In the genomic region with DNA sequence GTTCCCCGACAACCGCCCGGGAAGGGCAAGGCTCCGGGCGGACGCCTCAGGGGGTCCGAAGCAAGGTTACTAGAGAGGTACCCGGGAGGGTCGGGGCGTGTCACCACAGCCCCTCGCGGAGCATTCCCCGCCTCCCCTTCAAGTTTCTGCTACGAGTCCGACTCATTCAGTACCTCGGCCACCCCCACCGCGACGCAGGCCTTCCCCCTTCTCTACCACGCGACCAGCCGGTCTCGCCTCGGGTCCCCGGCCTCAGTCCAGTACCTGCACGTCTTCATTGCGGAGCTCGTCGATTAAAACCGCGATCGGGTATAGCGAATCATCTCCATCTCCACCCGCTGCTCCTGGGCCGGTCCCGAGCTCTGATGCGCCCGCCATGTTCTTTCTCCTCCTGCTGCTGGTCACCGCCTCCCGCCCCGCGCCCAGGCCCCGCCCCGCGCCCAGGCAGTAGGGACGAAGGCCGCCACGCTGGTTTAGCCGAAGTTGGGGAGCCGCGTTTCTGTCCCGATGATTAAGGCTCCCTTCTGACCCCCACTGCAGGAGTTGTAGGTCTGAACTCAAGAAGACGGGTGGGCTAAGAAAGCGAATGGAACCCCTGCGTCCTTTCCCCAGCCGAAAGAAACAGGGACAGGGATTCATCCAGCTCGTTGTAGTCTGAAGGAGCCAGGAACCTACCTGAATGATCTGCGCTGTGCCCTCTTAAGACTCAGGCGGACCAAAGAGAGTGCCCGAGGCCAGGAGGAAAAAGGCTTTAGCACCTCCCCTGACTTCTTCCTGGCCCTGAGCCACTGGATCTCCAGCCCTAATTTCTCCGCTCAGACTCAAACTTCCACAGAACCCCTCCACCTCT, we compare ENCODE assay signal across 1 cellular context.
TF ChIP-seq lines count a peak whose summit lies in the region.

Gene PPP2R1B (minus strand): TSS at position 406 of the 850 bp plus-strand sequence. CDS start 28 bp downstream, at position 378.

TF ChIP-seq in HepG2, 621 proteins besides CTCF, POLR2A, EP300 and RAD21 (continued from another document and continues in another):
- TF ChIP-seq ZNF326 (CRISPR knock-in tag; IDR thresholded peaks at IDR 0.05; ENCODE audit: borderline replicate concordance) (no peak), HDAC6 (IDR thresholded peaks at IDR 0.05; ENCODE audit: low read depth, low read length) (no peak), HNRNPUL1 (IDR thresholded peaks at IDR 0.05; ENCODE audit: low read depth, low read length) (no peak), FOXO1 (CRISPR knock-in tag; IDR thresholded peaks at IDR 0.05) (no peak), KLF9 (CRISPR knock-in tag; IDR thresholded peaks at IDR 0.05; ENCODE audit: low read depth) (no peak), BRD4 (CRISPR knock-in tag; IDR thresholded peaks at IDR 0.05) (no peak), EED (CRISPR knock-in tag; IDR thresholded peaks at IDR 0.05) (no peak), CBX1 (IDR thresholded peaks at IDR 0.05; ENCODE audit: low read depth) (no peak), ZNF577 (CRISPR knock-in tag; IDR thresholded peaks at IDR 0.05; ENCODE audit: borderline replicate concordance, low read depth) (no peak), BHLHE40 (IDR thresholded peaks at IDR 0.05; ENCODE audit: low read length) (no peak), U2AF1 (optimal IDR thresholded peaks at IDR 0.05; ENCODE audit: low read depth, low read length) (no peak), BORCS8-MEF2B (CRISPR knock-in tag; IDR thresholded peaks at IDR 0.05) (peak; percentile 22; the same call in 1 of the 2 replicates), TFAP4 (IDR thresholded peaks at IDR 0.05; ENCODE audit: borderline replicate concordance, low read depth) (no peak), PAF1 (CRISPR knock-in tag; IDR thresholded peaks at IDR 0.05) (no peak), ZNF784 (CRISPR knock-in tag; IDR thresholded peaks at IDR 0.05; ENCODE audit: borderline replicate concordance) (0 out of 2 replicates have a peak, but pooled peaks have one; percentile 74), HNF1A (IDR thresholded peaks at IDR 0.05; ENCODE audit: low read depth) (no peak), HNF1A (CRISPR knock-in tag; IDR thresholded peaks at IDR 0.05; ENCODE audit: borderline replicate concordance) (0 out of 2 replicates have a peak, but pooled peaks have one; percentile 21), SIX4 (CRISPR knock-in tag; IDR thresholded peaks at IDR 0.05) (no peak), ZNF552 (CRISPR knock-in tag; IDR thresholded peaks at IDR 0.05; ENCODE audit: borderline replicate concordance) (no peak), ZNF235 (CRISPR knock-in tag; IDR thresholded peaks at IDR 0.05; ENCODE audit: borderline replicate concordance) (no peak), ZNF143 (CRISPR knock-in tag; IDR thresholded peaks at IDR 0.05) (no peak), ZNF747 (CRISPR knock-in tag; IDR thresholded peaks at IDR 0.05; ENCODE audit: borderline replicate concordance) (no peak), RXRB (CRISPR knock-in tag; IDR thresholded peaks at IDR 0.05; ENCODE audit: borderline replicate concordance) (no peak), HMGA1 (CRISPR knock-in tag; conservative IDR thresholded peaks at IDR 0.05) (no peak), ELF1 (CRISPR knock-in tag; IDR thresholded peaks at IDR 0.05) (no peak), SP2 (CRISPR knock-in tag; IDR thresholded peaks at IDR 0.05) (no peak), KMT2B (CRISPR knock-in tag; IDR thresholded peaks at IDR 0.05) (peak; percentile 64; the same call in 1 of the 2 replicates), ARID4A (CRISPR knock-in tag; IDR thresholded peaks at IDR 0.05; ENCODE audit: borderline replicate concordance) (peak; percentile 89), JUN (CRISPR knock-in tag; IDR thresholded peaks at IDR 0.05) (no peak), SYNCRIP (IDR thresholded peaks at IDR 0.05; ENCODE audit: insufficient read depth, low read depth, low read length) (no peak), NR2C2 (CRISPR knock-in tag; IDR thresholded peaks at IDR 0.05; ENCODE audit: borderline replicate concordance) (no peak), SP4 (CRISPR knock-in tag; IDR thresholded peaks at IDR 0.05) (no peak), SSRP1 (CRISPR knock-in tag; IDR thresholded peaks at IDR 0.05) (no peak), PITX1 (CRISPR knock-in tag; IDR thresholded peaks at IDR 0.05) (peak; percentile 52; the same call in 1 of the 2 replicates), ZBTB3 (CRISPR knock-in tag; IDR thresholded peaks at IDR 0.05; ENCODE audit: borderline replicate concordance, low read depth) (no peak)
- TF ChIP-seq, protein P1, sequence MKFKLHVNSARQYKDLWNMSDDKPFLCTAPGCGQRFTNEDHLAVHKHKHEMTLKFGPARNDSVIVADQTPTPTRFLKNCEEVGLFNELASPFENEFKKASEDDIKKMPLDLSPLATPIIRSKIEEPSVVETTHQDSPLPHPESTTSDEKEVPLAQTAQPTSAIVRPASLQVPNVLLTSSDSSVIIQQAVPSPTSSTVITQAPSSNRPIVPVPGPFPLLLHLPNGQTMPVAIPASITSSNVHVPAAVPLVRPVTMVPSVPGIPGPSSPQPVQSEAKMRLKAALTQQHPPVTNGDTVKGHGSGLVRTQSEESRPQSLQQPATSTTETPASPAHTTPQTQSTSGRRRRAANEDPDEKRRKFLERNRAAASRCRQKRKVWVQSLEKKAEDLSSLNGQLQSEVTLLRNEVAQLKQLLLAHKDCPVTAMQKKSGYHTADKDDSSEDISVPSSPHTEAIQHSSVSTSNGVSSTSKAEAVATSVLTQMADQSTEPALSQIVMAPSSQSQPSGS (CRISPR knock-in tag; IDR thresholded peaks at IDR 0.05) = no peak
- TF ChIP-seq, protein P2, sequence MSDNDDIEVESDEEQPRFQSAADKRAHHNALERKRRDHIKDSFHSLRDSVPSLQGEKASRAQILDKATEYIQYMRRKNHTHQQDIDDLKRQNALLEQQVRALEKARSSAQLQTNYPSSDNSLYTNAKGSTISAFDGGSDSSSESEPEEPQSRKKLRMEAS (IDR thresholded peaks at IDR 0.05) = peak; percentile 51; the same call in 1 of the 2 replicates
- TF ChIP-seq, protein P3, sequence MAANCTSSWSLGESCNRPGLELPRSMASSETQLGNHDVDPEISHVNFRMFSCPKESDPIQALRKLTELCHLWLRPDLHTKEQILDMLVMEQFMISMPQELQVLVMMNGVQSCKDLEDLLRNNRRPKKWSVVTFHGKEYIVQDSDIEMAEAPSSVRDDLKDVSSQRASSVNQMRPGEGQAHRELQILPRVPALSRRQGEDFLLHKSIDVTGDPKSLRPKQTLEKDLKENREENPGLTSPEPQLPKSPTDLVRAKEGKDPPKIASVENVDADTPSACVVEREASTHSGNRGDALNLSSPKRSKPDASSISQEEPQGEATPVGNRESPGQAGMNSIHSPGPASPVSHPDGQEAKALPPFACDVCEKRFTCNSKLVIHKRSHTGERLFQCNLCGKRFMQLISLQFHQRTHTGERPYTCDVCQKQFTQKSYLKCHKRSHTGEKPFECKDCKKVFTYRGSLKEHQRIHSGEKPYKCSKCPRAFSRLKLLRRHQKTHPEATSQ (CRISPR knock-in tag; IDR thresholded peaks at IDR 0.05; ENCODE audit: borderline replicate concordance) = no peak
- TF ChIP-seq, protein P4, sequence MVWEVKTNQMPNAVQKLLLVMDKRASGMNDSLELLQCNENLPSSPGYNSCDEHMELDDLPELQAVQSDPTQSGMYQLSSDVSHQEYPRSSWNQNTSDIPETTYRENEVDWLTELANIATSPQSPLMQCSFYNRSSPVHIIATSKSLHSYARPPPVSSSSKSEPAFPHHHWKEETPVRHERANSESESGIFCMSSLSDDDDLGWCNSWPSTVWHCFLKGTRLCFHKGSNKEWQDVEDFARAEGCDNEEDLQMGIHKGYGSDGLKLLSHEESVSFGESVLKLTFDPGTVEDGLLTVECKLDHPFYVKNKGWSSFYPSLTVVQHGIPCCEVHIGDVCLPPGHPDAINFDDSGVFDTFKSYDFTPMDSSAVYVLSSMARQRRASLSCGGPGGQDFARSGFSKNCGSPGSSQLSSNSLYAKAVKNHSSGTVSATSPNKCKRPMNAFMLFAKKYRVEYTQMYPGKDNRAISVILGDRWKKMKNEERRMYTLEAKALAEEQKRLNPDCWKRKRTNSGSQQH (CRISPR knock-in tag; IDR thresholded peaks at IDR 0.05; ENCODE audit: low read depth) = 0 out of 2 replicates have a peak, but pooled peaks have one; percentile 79
- TF ChIP-seq, protein P5, sequence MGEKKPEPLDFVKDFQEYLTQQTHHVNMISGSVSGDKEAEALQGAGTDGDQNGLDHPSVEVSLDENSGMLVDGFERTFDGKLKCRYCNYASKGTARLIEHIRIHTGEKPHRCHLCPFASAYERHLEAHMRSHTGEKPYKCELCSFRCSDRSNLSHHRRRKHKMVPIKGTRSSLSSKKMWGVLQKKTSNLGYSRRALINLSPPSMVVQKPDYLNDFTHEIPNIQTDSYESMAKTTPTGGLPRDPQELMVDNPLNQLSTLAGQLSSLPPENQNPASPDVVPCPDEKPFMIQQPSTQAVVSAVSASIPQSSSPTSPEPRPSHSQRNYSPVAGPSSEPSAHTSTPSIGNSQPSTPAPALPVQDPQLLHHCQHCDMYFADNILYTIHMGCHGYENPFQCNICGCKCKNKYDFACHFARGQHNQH (CRISPR knock-in tag; IDR thresholded peaks at IDR 0.05) = no peak; the same call in 1 of the 2 replicates
- TF ChIP-seq, protein P6, sequence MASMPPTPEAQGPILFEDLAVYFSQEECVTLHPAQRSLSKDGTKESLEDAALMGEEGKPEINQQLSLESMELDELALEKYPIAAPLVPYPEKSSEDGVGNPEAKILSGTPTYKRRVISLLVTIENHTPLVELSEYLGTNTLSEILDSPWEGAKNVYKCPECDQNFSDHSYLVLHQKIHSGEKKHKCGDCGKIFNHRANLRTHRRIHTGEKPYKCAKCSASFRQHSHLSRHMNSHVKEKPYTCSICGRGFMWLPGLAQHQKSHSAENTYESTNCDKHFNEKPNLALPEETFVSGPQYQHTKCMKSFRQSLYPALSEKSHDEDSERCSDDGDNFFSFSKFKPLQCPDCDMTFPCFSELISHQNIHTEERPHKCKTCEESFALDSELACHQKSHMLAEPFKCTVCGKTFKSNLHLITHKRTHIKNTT (CRISPR knock-in tag; IDR thresholded peaks at IDR 0.05) = no peak
- TF ChIP-seq, protein P7, sequence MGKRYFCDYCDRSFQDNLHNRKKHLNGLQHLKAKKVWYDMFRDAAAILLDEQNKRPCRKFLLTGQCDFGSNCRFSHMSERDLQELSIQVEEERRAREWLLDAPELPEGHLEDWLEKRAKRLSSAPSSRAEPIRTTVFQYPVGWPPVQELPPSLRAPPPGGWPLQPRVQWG (CRISPR knock-in tag; IDR thresholded peaks at IDR 0.05; ENCODE audit: borderline replicate concordance, low read depth) = no peak
